ENCODE assay signal across 30 cellular contexts in the genomic region with DNA sequence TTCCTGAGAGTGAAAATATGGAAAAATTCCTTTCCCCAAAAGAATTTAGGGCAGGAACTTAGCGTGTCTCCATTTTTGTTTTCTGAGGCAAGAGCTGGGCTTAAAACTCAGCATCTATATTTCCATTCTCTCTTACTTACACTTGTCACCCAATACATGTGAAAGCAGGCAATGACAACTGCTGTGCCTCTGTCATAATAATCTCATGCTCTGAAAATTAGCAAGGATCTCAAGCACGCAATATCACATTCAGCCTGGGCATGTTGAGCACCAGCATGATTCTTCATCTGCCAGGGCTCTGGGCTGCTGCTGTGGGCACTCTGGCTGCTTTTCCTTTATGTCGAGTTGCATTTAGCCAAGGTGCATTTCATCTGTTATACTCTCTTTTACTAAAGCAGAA.
A peak's percentile ranks its signal among the peaks of the same experiment; 100 is the strongest.
DNase-seq lines count a peak whose midpoint lies in the region; ATAC-seq and TF ChIP-seq lines count a peak whose summit lies in the region.
"Had no signal": no experiment of that assay in that cellular context is flagged by ENCODE, and none has a peak within 500 bp of the region (broad histone marks: within the 10 kb centered on the region; RNA-seq: fewer than 3 reads in every experiment).

No MANE protein-coding gene starts in this region.

- no peak overlapping the region for H3K4me3 Mint-ChIP-seq in nephron progenitor cell
- H3K4me3 Mint-ChIP-seq: B cell; CD14-positive monocyte; CD4-positive, alpha-beta memory T cell; CD4-positive, alpha-beta T cell; CD4-positive, CD25-positive, alpha-beta regulatory T cell; CD8-positive, alpha-beta memory T cell; CD8-positive, alpha-beta T cell had no signal

- no peaks in the 10 kb centered on the region for H3F3A ChIP-seq in neural cell (ENCODE audit: insufficient read depth, low read length, poor library complexity, severe bottlenecking)

- peak; percentile 67 for TF ChIP-seq EP300 in neural cell (conservative IDR thresholded peaks at IDR 0.05; ENCODE audit: poor library complexity, severe bottlenecking)

- no peak for DNase-seq in nephron progenitor cell
- no peak for DNase-seq in central memory CD4-positive, alpha-beta T cell
- DNase-seq: 8988T; ACHN; AML-193; BE2C; Caco-2; Calu3; CD4-positive, alpha-beta memory T cell; CD4-positive, alpha-beta T cell; CD4-positive, CD25-positive, alpha-beta regulatory T cell; CD8-positive, alpha-beta memory T cell; CD8-positive, alpha-beta T cell; COR-L47; DMS 273 treated with DMSO at 0.1 percent for 48 hours; DMS153; DMS53; DMS79; DMS79 treated with DMSO at 0.1 percent for 48 hours; DND-41; EL had no signal

- no peaks in the 10 kb centered on the region for H3K27me3 ChIP-seq in neural cell (ENCODE audit: insufficient read depth, low read depth, low read length)
- H3K27me3 ChIP-seq: BLaER1; BLaER1 treated with 17β-estradiol and CSF1 and Interleukin-3, amounts not matched to agents 10 nM and 100 nM had no signal

- no peak for ATAC-seq in GM21526 (IDR thresholded peaks at IDR 0.05; ENCODE audit: low FRiP score, unreplicated experiment)
- ATAC-seq: A549; CD8-positive, alpha-beta T cell had no signal

- no peaks in the 10 kb centered on the region for H3K9me2 ChIP-seq in neural cell (ENCODE audit: insufficient read depth, low read length)

- H3K9ac ChIP-seq in neural cell (ENCODE audit: low read length) = no peak overlapping the region
- H3K9ac ChIP-seq: BLaER1; BLaER1 treated with 17β-estradiol and CSF1 and Interleukin-3, amounts not matched to agents 10 nM and 100 nM had no signal

- H2AFZ ChIP-seq in neural cell (ENCODE audit: low read depth, low read length) = no peak overlapping the region

- no peak for TF ChIP-seq RAD21 in neural cell (conservative IDR thresholded peaks at IDR 0.05)

- no peaks in the 10 kb centered on the region for H3K79me2 ChIP-seq in neural cell (replicated peaks; ENCODE audit: insufficient read depth, low read length)

- H3K4me2 ChIP-seq in neural cell (ENCODE audit: low read length) = no peak overlapping the region
- H3K4me2 ChIP-seq: A549; BLaER1; BLaER1 treated with 17β-estradiol and CSF1 and Interleukin-3, amounts not matched to agents 10 nM and 100 nM had no signal

- H3K27ac Mint-ChIP-seq in nephron progenitor cell = peak overlapping the region; percentile 20
- H3K27ac Mint-ChIP-seq: B cell; CD14-positive monocyte; CD4-positive, alpha-beta memory T cell; CD4-positive, alpha-beta T cell; CD4-positive, CD25-positive, alpha-beta regulatory T cell; CD8-positive, alpha-beta memory T cell; CD8-positive, alpha-beta T cell had no signal

- no peaks in the 10 kb centered on the region for H3K9me3 ChIP-seq in neural cell (ENCODE audit: low read length)
- H3K9me3 ChIP-seq: BE2C; BLaER1; BLaER1 treated with 17β-estradiol and CSF1 and Interleukin-3, amounts not matched to agents 10 nM and 100 nM; Caco-2 had no signal

- no peaks in the 10 kb centered on the region for H3K36me3 ChIP-seq in neural cell (ENCODE audit: insufficient read depth, low read length)
- H3K36me3 ChIP-seq: BE2C; BLaER1; BLaER1 treated with 17β-estradiol and CSF1 and Interleukin-3, amounts not matched to agents 10 nM and 100 nM had no signal

- H3K4me3 ChIP-seq in neural cell (ENCODE audit: low read length) = no peak overlapping the region
- H3K4me3 ChIP-seq: A549; BLaER1; BLaER1 treated with 17β-estradiol and CSF1 and Interleukin-3, amounts not matched to agents 10 nM and 100 nM had no signal

- peaks cover 19% of the 10 kb centered on the region for H3K27me3 Mint-ChIP-seq in nephron progenitor cell (ENCODE audit: low read depth, poor library complexity)

- peaks cover 8% of the 10 kb centered on the region for H3K9me3 Mint-ChIP-seq in nephron progenitor cell
- H3K9me3 Mint-ChIP-seq: CD4-positive, alpha-beta T cell; CD4-positive, CD25-positive, alpha-beta regulatory T cell; CD8-positive, alpha-beta T cell had no signal

- peak overlapping the region; percentile 40 for H3K27ac ChIP-seq in neural cell (ENCODE audit: low read length)
- H3K27ac ChIP-seq: 22Rv1; A549; BLaER1; BLaER1 treated with 17β-estradiol and CSF1 and Interleukin-3, amounts not matched to agents 10 nM and 100 nM; C4-2B had no signal

- H3K36me3 Mint-ChIP-seq in nephron progenitor cell (ENCODE audit: low read depth) = no peaks in the 10 kb centered on the region
- H3K36me3 Mint-ChIP-seq: CD14-positive monocyte; CD4-positive, alpha-beta memory T cell; CD4-positive, CD25-positive, alpha-beta regulatory T cell; CD8-positive, alpha-beta memory T cell; CD8-positive, alpha-beta T cell had no signal

- TF ChIP-seq CTCF in nephron progenitor cell (IDR thresholded peaks at IDR 0.05) (no peak), neural cell (IDR thresholded peaks at IDR 0.05; ENCODE audit: poor library complexity, severe bottlenecking) (no peak)

- no peaks in the 10 kb centered on the region for H4K20me1 ChIP-seq in neural cell (ENCODE audit: insufficient read depth)
- H4K20me1 ChIP-seq: BLaER1; BLaER1 treated with 17β-estradiol and CSF1 and Interleukin-3, amounts not matched to agents 10 nM and 100 nM had no signal

- peaks cover 44% of the 10 kb centered on the region for H3K4me1 Mint-ChIP-seq in nephron progenitor cell
- H3K4me1 Mint-ChIP-seq: B cell; CD4-positive, alpha-beta memory T cell; CD4-positive, CD25-positive, alpha-beta regulatory T cell; CD8-positive, alpha-beta memory T cell had no signal

TF ChIP-seq in neural cell, 6 proteins besides CTCF, POLR2A, EP300 and RAD21:
- TF ChIP-seq POLR2AphosphoS5 (IDR thresholded peaks at IDR 0.05) (peak; percentile 79), EZH2 (IDR thresholded peaks at IDR 0.05; ENCODE audit: borderline replicate concordance, insufficient read depth, low read length, poor library complexity, severe bottlenecking) (no peak), REST (IDR thresholded peaks at IDR 0.05; ENCODE audit: borderline replicate concordance) (peak; percentile 19), SMC3 (conservative IDR thresholded peaks at IDR 0.05; ENCODE audit: poor library complexity) (no peak), MXI1 (conservative IDR thresholded peaks at IDR 0.05; ENCODE audit: poor library complexity, severe bottlenecking) (no peak), TAF1 (IDR thresholded peaks at IDR 0.05; ENCODE audit: low read depth) (no peak)
